ENCODE assay signal across 18 cellular contexts in the genomic region with DNA sequence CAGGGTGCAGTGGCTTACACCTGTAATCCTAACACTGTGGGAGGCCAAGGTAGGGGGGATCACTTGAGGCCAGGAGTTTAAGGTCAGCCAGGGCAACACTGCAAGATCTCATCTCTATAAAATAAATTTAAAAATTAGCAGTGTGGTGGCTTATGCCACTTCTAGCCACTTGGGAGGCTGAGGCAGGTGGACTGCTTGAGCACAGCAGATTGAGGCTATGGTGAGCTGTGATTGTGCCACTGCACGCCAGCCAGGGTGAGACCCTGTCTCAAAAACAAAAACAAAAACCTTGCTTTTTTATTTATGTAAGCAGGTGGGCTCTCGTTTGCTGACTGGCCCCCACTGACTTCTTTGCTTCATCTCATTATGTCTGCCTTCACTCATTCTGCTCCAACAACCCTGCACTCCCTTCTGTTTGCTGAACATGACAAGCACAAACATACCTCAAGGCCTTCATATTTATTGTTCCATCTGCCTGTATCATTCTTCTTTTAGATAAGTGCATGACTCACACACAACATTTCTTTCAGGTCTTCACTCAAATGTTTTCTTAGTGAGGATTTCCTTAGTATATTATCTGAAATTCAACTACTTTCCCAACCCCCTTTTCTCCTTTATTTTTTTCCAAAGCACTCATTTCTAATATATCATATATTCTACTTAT. TPM values are rescaled to one million over a fixed set of nuclear protein-coding genes. Genes with fewer than 3 reads are reported as not detected.
DNase-seq lines count a peak whose midpoint lies in the region; ATAC-seq and TF ChIP-seq lines count a peak whose summit lies in the region.
"Had no signal": no experiment of that assay in that cellular context is flagged by ENCODE, and none has a peak within 500 bp of the region (broad histone marks: within the 10 kb centered on the region; RNA-seq: fewer than 3 reads in every experiment).

No MANE protein-coding gene starts in this region.

- H3K4me1 Mint-ChIP-seq in central memory CD8-positive, alpha-beta T cell: no peaks in the 10 kb centered on the region
- H3K4me1 Mint-ChIP-seq in progenitor cell of endocrine pancreas (ENCODE audit: low read depth) (peaks cover 3% of the 10 kb centered on the region), mesothelial cell of epicardium (no peaks in the 10 kb centered on the region)
- H3K4me1 Mint-ChIP-seq: activated naive CD4-positive, alpha-beta T cell treated with anti-CD3 and anti-CD28 coated beads, Interleukin-2, amount 50 U/mL, for 24 hours had no signal

- no peak for TF ChIP-seq POLR2A in erythroblast (IDR thresholded peaks at IDR 0.05; ENCODE audit: low read length)

- no peaks in the 10 kb centered on the region for H3K27me3 Mint-ChIP-seq in central memory CD8-positive, alpha-beta T cell
- H3K27me3 Mint-ChIP-seq in progenitor cell of endocrine pancreas (no peaks in the 10 kb centered on the region), mesothelial cell of epicardium (ENCODE audit: low read depth) (no peaks in the 10 kb centered on the region)
- H3K27me3 Mint-ChIP-seq: activated naive CD4-positive, alpha-beta T cell treated with anti-CD3 and anti-CD28 coated beads, Interleukin-2, amount 50 U/mL, for 24 hours; type B pancreatic cell had no signal

- H3K4me3 Mint-ChIP-seq in central memory CD8-positive, alpha-beta T cell: no peak overlapping the region
- H3K4me3 Mint-ChIP-seq in progenitor cell of endocrine pancreas (ENCODE audit: low read depth) (no peak overlapping the region), mesothelial cell of epicardium (no peak overlapping the region)
- H3K4me3 Mint-ChIP-seq: activated naive CD4-positive, alpha-beta T cell treated with anti-CD3 and anti-CD28 coated beads, Interleukin-2, amount 50 U/mL, for 24 hours; type B pancreatic cell had no signal

- ATAC-seq in central memory CD8-positive, alpha-beta T cell (replicated peaks; ENCODE audit: extremely low read depth, poor library complexity, severe bottlenecking): no peak
- no peak for ATAC-seq in HG03460 (IDR thresholded peaks at IDR 0.05; ENCODE audit: unreplicated experiment)
- ATAC-seq: Right ventricle myocardium inferior had no signal

- no peaks in the 10 kb centered on the region for H3K9me3 Mint-ChIP-seq in central memory CD8-positive, alpha-beta T cell
- H3K9me3 Mint-ChIP-seq in progenitor cell of endocrine pancreas (ENCODE audit: low read depth): no peaks in the 10 kb centered on the region
- no peaks in the 10 kb centered on the region for H3K9me3 Mint-ChIP-seq in mesothelial cell of epicardium
- H3K9me3 Mint-ChIP-seq: activated naive CD4-positive, alpha-beta T cell treated with anti-CD3 and anti-CD28 coated beads, Interleukin-2, amount 50 U/mL, for 24 hours; type B pancreatic cell had no signal

- H3K36me3 Mint-ChIP-seq in central memory CD8-positive, alpha-beta T cell (ENCODE audit: insufficient read depth): peaks cover 69% of the 10 kb centered on the region
- H3K36me3 Mint-ChIP-seq in progenitor cell of endocrine pancreas (ENCODE audit: insufficient read depth) (peaks cover 44% of the 10 kb centered on the region), mesothelial cell of epicardium (peaks cover 51% of the 10 kb centered on the region)

- no peak for TF ChIP-seq CTCF in progenitor cell of endocrine pancreas (IDR thresholded peaks at IDR 0.05; ENCODE audit: unreplicated experiment)
- TF ChIP-seq CTCF in mesothelial cell of epicardium (IDR thresholded peaks at IDR 0.05; ENCODE audit: unreplicated experiment): no peak

- peak overlapping the region; percentile 1 for H3K27ac Mint-ChIP-seq in central memory CD8-positive, alpha-beta T cell (ENCODE audit: low read depth)
- H3K27ac Mint-ChIP-seq in progenitor cell of endocrine pancreas (peak overlapping the region; percentile 67), mesothelial cell of epicardium (no peak overlapping the region)
- H3K27ac Mint-ChIP-seq: activated naive CD4-positive, alpha-beta T cell treated with anti-CD3 and anti-CD28 coated beads, Interleukin-2, amount 50 U/mL, for 24 hours; type B pancreatic cell had no signal

- DNase-seq in SHP77 (lab: John Stamatoyannopoulos, UW) (peak; percentile 19 to 29), SHP77 treated with DMSO at 0.1 percent for 48 hours (lab: John Stamatoyannopoulos, UW) (no peak), LHCN-M2 (ENCODE audit: low read depth) (peak; percentile 55), progenitor cell of endocrine pancreas (ENCODE audit: low spot score, unreplicated experiment) (no peak), mesothelial cell of epicardium (ENCODE audit: low spot score in 2 of 2, unreplicated experiment in 2 of 2) (no peak), erythroblast (lab: John Stamatoyannopoulos, UW) (no peak)
- DNase-seq in central memory CD8-positive, alpha-beta T cell (ENCODE audit: low spot score in 2 of 2): no peak
- DNase-seq: activated CD4-positive, alpha-beta T cell treated with anti-CD3 and anti-CD28 coated beads for 4 hours; GDM1; H7; head of caudate nucleus; kidney; NCI-H1048; NK-92 treated with Interleukin-12 subunit alpha and Interleukin-12 subunit beta, amount 100 ng/mL, for 24 hours had no signal

RNA-seq across cellular contexts. Expression of a gene that starts 32.4 kb away (rescaled TPM):
- 131 and 168 TPM in 2 replicates for total RNA-seq in LHCN-M2 (2014; rRNA removed)
- polyA plus RNA-seq in LHCN-M2 (2012): 104 TPM
- 142 and 146 TPM in 2 replicates for total RNA-seq in progenitor cell of endocrine pancreas
- 151 to 167 TPM (median 164 TPM) in 3 replicates for total RNA-seq in mesothelial cell of epicardium

Comparison
In these comparisons a context has a peak if more than half of its experiments do, and no peak if none do; other contexts are left out.
1. DNase-seq: peak in SHP77 (2 of 2) and LHCN-M2 (single experiment); none in SHP77 treated with DMSO at 0.1 percent for 48 hours (single experiment), central memory CD8-positive, alpha-beta T cell (0 of 2), progenitor cell of endocrine pancreas (single experiment), mesothelial cell of epicardium (0 of 2) and erythroblast (0 of 2).